In genomic region chr6:54083301-54083700, GRCh38 we compare ENCODE assay signal across 18 cellular contexts. TPM values are rescaled to one million over a fixed set of nuclear protein-coding genes. Genes with fewer than 3 reads are reported as not detected.
DNase-seq lines count a peak whose midpoint lies in the region; ATAC-seq and TF ChIP-seq lines count a peak whose summit lies in the region.
"Had no signal": no experiment of that assay in that cellular context is flagged by ENCODE, and none has a peak within 500 bp of the region (broad histone marks: within the 10 kb centered on the region; RNA-seq: fewer than 3 reads in every experiment).

No MANE protein-coding gene starts in this region.

- TF ChIP-seq RAD21 in SK-N-SH (IDR thresholded peaks at IDR 0.05; ENCODE audit: low read length): no peak

- no peaks in the 10 kb centered on the region for H3F3A ChIP-seq in SK-N-SH (replicated peaks; ENCODE audit: insufficient read depth)

- no peaks in the 10 kb centered on the region for H3K36me3 ChIP-seq in SK-N-SH (replicated peaks in 1 of 2; ENCODE audit: control insufficient read depth in 1 of 2, insufficient read depth in 2 of 2, low read length in 1 of 2)
- H3K36me3 ChIP-seq: BLaER1 treated with 17β-estradiol and CSF1 and Interleukin-3, amounts not matched to agents 10 nM and 100 nM; SJCRH30 had no signal

- H3K9me2 ChIP-seq in SK-N-SH: 0 out of 2 replicates have a peak, but pooled peaks cover 2% of the 10 kb centered on the region

- POLR2A ChIA-PET in SK-N-SH (lab: Yijun Ruan, JAX): no interaction called here

- no peaks in the 10 kb centered on the region for H3K4me1 ChIP-seq in SK-N-SH (ENCODE audit: control insufficient read depth in 1 of 2, insufficient read depth in 2 of 2, low read depth in 1 of 2, low read length in 1 of 2)
- H3K4me1 ChIP-seq: BLaER1 treated with 17β-estradiol and CSF1 and Interleukin-3, amounts not matched to agents 10 nM and 100 nM had no signal

- CTCF ChIA-PET in SK-N-SH (lab: Yijun Ruan, JAX): no interaction called here

- H3K4me2 ChIP-seq in SK-N-SH: no peak overlapping the region
- H3K4me2 ChIP-seq: BLaER1 treated with 17β-estradiol and CSF1 and Interleukin-3, amounts not matched to agents 10 nM and 100 nM had no signal

- WGBS in SK-N-SH (ENCODE audit: low lambda C conversion rate): 10% methylated on average over 3 of the region's 3 CpGs

- H3K9ac ChIP-seq in SK-N-SH: no peak overlapping the region
- H3K9ac ChIP-seq: BLaER1 treated with 17β-estradiol and CSF1 and Interleukin-3, amounts not matched to agents 10 nM and 100 nM had no signal

- no peaks in the 10 kb centered on the region for H4K20me1 ChIP-seq in SK-N-SH (ENCODE audit: insufficient read depth)
- H4K20me1 ChIP-seq: BLaER1 treated with 17β-estradiol and CSF1 and Interleukin-3, amounts not matched to agents 10 nM and 100 nM had no signal

- DNase-seq in NCI-H1694 treated with DMSO at 0.1 percent for 48 hours (lab: John Stamatoyannopoulos, UW) (peak; percentile 17), NCI-H1694 (lab: John Stamatoyannopoulos, UW) (no peak), NCI-H2171 treated with DMSO at 0.1 percent for 48 hours (lab: John Stamatoyannopoulos, UW) (peak; percentile 59), left lobe of liver (ENCODE audit: low spot score) (no peak), superior temporal gyrus (ENCODE audit: extremely low spot score) (peak; percentile 8), SK-N-SH (no peak)
- DNase-seq in activated naive CD4-positive, alpha-beta T cell treated with anti-CD3 and anti-CD28 coated beads, Interleukin-2, amount 50 U/mL, for 72 hours (ENCODE audit: low spot score in 2 of 2): no peak
- no peak for DNase-seq in activated CD8-positive, alpha-beta memory T cell treated with anti-CD3 and anti-CD28 coated beads, Interleukin-2, amount 50 U/mL, for 48 hours
- DNase-seq: COR-L47, DMS53, H9, NCI-H1417 treated with DMSO at 0.1 percent for 48 hours, NCI-H2081, NCI-H2227 treated with DMSO at 0.1 percent for 48 hours, SJCRH30 had no signal

- no peak for TF ChIP-seq EP300 in SK-N-SH (IDR thresholded peaks at IDR 0.05; ENCODE audit: borderline replicate concordance in 1 of 2, low read depth in 1 of 2, low read length in 1 of 2)

- no peaks in the 10 kb centered on the region for H3K36me3 Mint-ChIP-seq in activated naive CD4-positive, alpha-beta T cell treated with anti-CD3 and anti-CD28 coated beads, Interleukin-2, amount 50 U/mL, for 72 hours
- H3K36me3 Mint-ChIP-seq: IgD-negative memory B cell had no signal

- no peaks in the 10 kb centered on the region for H3K9me3 ChIP-seq in SK-N-SH
- H3K9me3 ChIP-seq: BLaER1 treated with 17β-estradiol and CSF1 and Interleukin-3, amounts not matched to agents 10 nM and 100 nM; SJCRH30 had no signal

- H3K27me3 ChIP-seq in SK-N-SH (ENCODE audit: insufficient read depth): peaks cover 8% of the 10 kb centered on the region; the same call in 1 of the 2 replicates
- H3K27me3 ChIP-seq: BLaER1 treated with 17β-estradiol and CSF1 and Interleukin-3, amounts not matched to agents 10 nM and 100 nM; SJCRH30 had no signal

- peak; percentile 28 for ATAC-seq in left lobe of liver
- no peak for ATAC-seq in activated naive CD4-positive, alpha-beta T cell treated with anti-CD3 and anti-CD28 coated beads, Interleukin-2, amount 50 U/mL, for 72 hours

- no peaks in the 10 kb centered on the region for H3K79me2 ChIP-seq in SK-N-SH (ENCODE audit: insufficient read depth)

- no peak for TF ChIP-seq CTCF in SK-N-SH (IDR thresholded peaks at IDR 0.05)

- no peaks in the 10 kb centered on the region for H3K9me3 Mint-ChIP-seq in activated naive CD4-positive, alpha-beta T cell treated with anti-CD3 and anti-CD28 coated beads, Interleukin-2, amount 50 U/mL, for 72 hours

- no peak overlapping the region for H2AFZ ChIP-seq in SK-N-SH (ENCODE audit: low read depth)

- no peak overlapping the region for H3K27ac ChIP-seq in SK-N-SH (ENCODE audit: low read depth in 2 of 2, low read length in 1 of 2)
- H3K27ac ChIP-seq: 22Rv1; BLaER1 treated with 17β-estradiol and CSF1 and Interleukin-3, amounts not matched to agents 10 nM and 100 nM; SJCRH30 had no signal

- no peak overlapping the region for H3K4me3 ChIP-seq in SK-N-SH (ENCODE audit: low read depth in 2 of 2, low read length in 1 of 2)
- H3K4me3 ChIP-seq: BLaER1 treated with 17β-estradiol and CSF1 and Interleukin-3, amounts not matched to agents 10 nM and 100 nM; SJCRH30 had no signal

- no peak overlapping the region for H3K27ac Mint-ChIP-seq in activated naive CD4-positive, alpha-beta T cell treated with anti-CD3 and anti-CD28 coated beads, Interleukin-2, amount 50 U/mL, for 72 hours
- H3K27ac Mint-ChIP-seq: H9, IgD-negative memory B cell had no signal

TF ChIP-seq in SK-N-SH, 30 proteins besides CTCF, POLR2A, EP300 and RAD21:
- TF ChIP-seq MAX (IDR thresholded peaks at IDR 0.05; ENCODE audit: low read depth) (no peak), RXRA (IDR thresholded peaks at IDR 0.05; ENCODE audit: borderline replicate concordance, low read depth) (no peak), IRF3 (IDR thresholded peaks at IDR 0.05; ENCODE audit: low read depth, low read length) (no peak), RFX5 (IDR thresholded peaks at IDR 0.05; ENCODE audit: low read length) (no peak), GATA2 (CRISPR knock-in tag; IDR thresholded peaks at IDR 0.05) (no peak)

RNA-seq across cellular contexts. Expression of gene MLIP, which starts 27.9 kb away (rescaled TPM):
- total RNA-seq in left lobe of liver: 18.4 TPM
- total RNA-seq in activated naive CD4-positive, alpha-beta T cell treated with anti-CD3 and anti-CD28 coated beads, Interleukin-2, amount 50 U/mL, for 72 hours: not detected
- polyA plus RNA-seq in SK-N-SH (2012; rRNA removed): 0.03 TPM in 1 of 2 replicates, not detected in the other
- 0.04 and 0.09 TPM in 2 replicates for polyA plus RNA-seq in SK-N-SH (2012; cell fraction: cytosol; rRNA removed)
- polyA plus RNA-seq in SK-N-SH (2012; cell fraction: nucleus; rRNA removed): 0.04 TPM in 1 of 2 replicates, not detected in the other
- total RNA-seq: H9 had no signal
- polyA plus RNA-seq: IgD-negative memory B cell had no signal

Comparison
In these comparisons a context has a peak if more than half of its experiments do, and no peak if none do; other contexts are left out.
1. DNase-seq: peak in NCI-H1694 treated with DMSO at 0.1 percent for 48 hours (single experiment), NCI-H2171 treated with DMSO at 0.1 percent for 48 hours (single experiment) and superior temporal gyrus (single experiment); none in NCI-H1694 (single experiment), left lobe of liver (single experiment), activated naive CD4-positive, alpha-beta T cell treated with anti-CD3 and anti-CD28 coated beads, Interleukin-2, amount 50 U/mL, for 72 hours (0 of 2), SK-N-SH (single experiment) and activated CD8-positive, alpha-beta memory T cell treated with anti-CD3 and anti-CD28 coated beads, Interleukin-2, amount 50 U/mL, for 48 hours (single experiment).
2. RNA of gene MLIP, which starts 27.9 kb away (total RNA-seq): 18.4 TPM in left lobe of liver (single experiment); not detected in activated naive CD4-positive, alpha-beta T cell treated with anti-CD3 and anti-CD28 coated beads, Interleukin-2, amount 50 U/mL, for 72 hours; every median in the first group is over 10 times any median in the second.